1 cellular context compared by ENCODE assay signal in the genomic region with DNA sequence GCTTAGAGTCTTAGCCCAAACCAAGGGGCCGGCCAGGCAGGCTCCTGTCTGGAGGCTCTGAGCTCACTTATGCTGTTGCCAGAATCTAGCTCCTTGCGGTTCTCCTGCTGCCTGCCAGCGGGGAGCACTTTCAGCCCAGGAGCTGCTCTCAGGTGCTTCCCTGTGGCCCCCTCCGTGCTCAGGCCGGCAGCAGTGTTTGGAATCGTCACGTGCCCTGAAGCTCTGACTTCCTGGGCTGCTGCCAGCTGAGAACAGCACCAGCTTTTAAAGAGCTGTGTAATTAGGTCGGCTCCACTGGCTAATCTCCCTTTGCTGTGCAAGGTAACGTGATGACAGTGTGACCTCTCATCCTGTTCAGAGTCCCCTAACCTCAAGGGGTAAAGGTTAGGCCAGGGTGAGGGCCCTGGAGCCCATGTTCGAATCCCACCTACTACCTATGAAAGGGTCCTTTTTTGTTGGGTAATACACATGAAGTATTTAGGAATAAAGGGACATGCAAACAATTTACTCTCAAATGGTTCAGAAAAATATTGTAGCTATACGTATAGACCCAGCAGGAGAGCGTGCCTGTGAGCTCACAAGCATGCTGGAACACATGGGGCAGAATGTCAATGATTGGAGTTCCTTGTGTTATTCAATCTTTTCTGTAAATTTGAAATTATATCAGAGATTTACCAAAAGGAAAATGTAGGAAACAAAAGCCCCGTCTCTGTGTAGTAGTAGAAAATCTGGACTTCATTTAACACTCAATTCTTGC.
TF ChIP-seq lines count a peak whose summit lies in the region.

No MANE protein-coding gene starts in this region.

TF ChIP-seq in GM12891, 5 proteins besides CTCF, POLR2A, EP300 and RAD21:
- TF ChIP-seq POLR2AphosphoS5 (IDR thresholded peaks at IDR 0.05; ENCODE audit: low read depth, low read length), result no peak
- TF ChIP-seq SPI1 (IDR thresholded peaks at IDR 0.05; ENCODE audit: low read depth, low read length), result no peak
- TF ChIP-seq TAF1 (IDR thresholded peaks at IDR 0.05; ENCODE audit: low read depth, low read length), result no peak
- TF ChIP-seq POU2F2 (IDR thresholded peaks at IDR 0.05; ENCODE audit: low read depth, low read length), result no peak
- TF ChIP-seq PAX5 (IDR thresholded peaks at IDR 0.05; ENCODE audit: insufficient read depth, low read length, severe bottlenecking), result no peak
